ENCODE assay signal across 13 cellular contexts in genomic region chr2:19140463-19141208, GRCh38.
DNase-seq lines count a peak whose midpoint lies in the region; ATAC-seq, FAIRE-seq and TF ChIP-seq lines count a peak whose summit lies in the region.
"Had no signal": no experiment of that assay in that cellular context is flagged by ENCODE, and none has a peak within 500 bp of the region (broad histone marks: within the 10 kb centered on the region; RNA-seq: fewer than 3 reads in every experiment).

No MANE protein-coding gene starts in this region.

- POLR2A ChIA-PET in AG04449 (lab: Yijun Ruan, JAX) = interaction anchor here (0.5 to 1.5 kb wide), 5 partner anchors 8 to 974 kb away, joined by 3 to 8 read pairs (median 5); no protein-coding TSS in a partner anchor

- peak overlapping the region; percentile 18 for H3K27ac ChIP-seq in VCaP
- H3K27ac ChIP-seq: KMS-11, tibial nerve had no signal

- H3K4me3 ChIP-seq in AG04449 (ENCODE audit: low read depth, low read length) = no peak overlapping the region
- H3K4me3 ChIP-seq: GM12878, tibial nerve had no signal

- TF ChIP-seq POLR2A in GM12891 (IDR thresholded peaks at IDR 0.05; ENCODE audit: low read depth, low read length) = no peak

- CTCF ChIA-PET in AG04449 (lab: Yijun Ruan, JAX) = interaction anchor here (0.8 to 1.3 kb wide), 5 partner anchors 17 to 391 kb away, joined by 3 to 4 read pairs (median 3); no protein-coding TSS in a partner anchor

- ATAC-seq in HG02885 (IDR thresholded peaks at IDR 0.05; ENCODE audit: poor library complexity, unreplicated experiment) = no peak
- ATAC-seq: GM12878 had no signal

- DNase-seq in AG04449 (ENCODE audit: low read depth, low spot score) (peak; percentile 82), HT1080 (ENCODE audit: low read depth) (peak; percentile 99), islet precursor cell (peak; percentile 88), GM12891 (ENCODE audit: insufficient read length, low spot score) (no peak), NCI-H526 (lab: John Stamatoyannopoulos, UW) (no peak)
- no peak for DNase-seq in activated naive CD4-positive, alpha-beta T cell (lab: John Stamatoyannopoulos, UW)
- DNase-seq: GOT3; stimulated activated CD4-positive, alpha-beta T cell treated with anti-CD3 and anti-CD28 coated beads, Interleukin-1b, Interleukin-23, amount 100 ng/mL, for 48 hours had no signal

- FAIRE-seq in GM12891 (lab: Jason Lieb, UNC) = no peak
- FAIRE-seq: GM12878 had no signal

- TF ChIP-seq CTCF in AG04449 (IDR thresholded peaks at IDR 0.05; ENCODE audit: insufficient read depth, low read length, missing control alignments) (no peak), VCaP (conservative IDR thresholded peaks at IDR 0.05) (no peak)

TF ChIP-seq in GM12891, 5 proteins besides CTCF, POLR2A, EP300 and RAD21:
- TF ChIP-seq POLR2AphosphoS5 (IDR thresholded peaks at IDR 0.05; ENCODE audit: low read depth, low read length) (no peak), TAF1 (IDR thresholded peaks at IDR 0.05; ENCODE audit: low read depth, low read length) (no peak), SPI1 (IDR thresholded peaks at IDR 0.05; ENCODE audit: low read depth, low read length) (no peak), PAX5 (IDR thresholded peaks at IDR 0.05; ENCODE audit: insufficient read depth, low read length, severe bottlenecking) (no peak), POU2F2 (IDR thresholded peaks at IDR 0.05; ENCODE audit: low read depth, low read length) (no peak)
TF ChIP-seq in GM12891: peak in this region for 0.

Comparison
In these comparisons a context has a peak if more than half of its experiments do, and no peak if none do; other contexts are left out.
1. DNase-seq: peak in AG04449 (single experiment), HT1080 (single experiment) and islet precursor cell (single experiment); none in GM12891 (single experiment), activated naive CD4-positive, alpha-beta T cell (0 of 4) and NCI-H526 (0 of 2).